Comparison of ENCODE assay signal across 8 cellular contexts in the genomic region with DNA sequence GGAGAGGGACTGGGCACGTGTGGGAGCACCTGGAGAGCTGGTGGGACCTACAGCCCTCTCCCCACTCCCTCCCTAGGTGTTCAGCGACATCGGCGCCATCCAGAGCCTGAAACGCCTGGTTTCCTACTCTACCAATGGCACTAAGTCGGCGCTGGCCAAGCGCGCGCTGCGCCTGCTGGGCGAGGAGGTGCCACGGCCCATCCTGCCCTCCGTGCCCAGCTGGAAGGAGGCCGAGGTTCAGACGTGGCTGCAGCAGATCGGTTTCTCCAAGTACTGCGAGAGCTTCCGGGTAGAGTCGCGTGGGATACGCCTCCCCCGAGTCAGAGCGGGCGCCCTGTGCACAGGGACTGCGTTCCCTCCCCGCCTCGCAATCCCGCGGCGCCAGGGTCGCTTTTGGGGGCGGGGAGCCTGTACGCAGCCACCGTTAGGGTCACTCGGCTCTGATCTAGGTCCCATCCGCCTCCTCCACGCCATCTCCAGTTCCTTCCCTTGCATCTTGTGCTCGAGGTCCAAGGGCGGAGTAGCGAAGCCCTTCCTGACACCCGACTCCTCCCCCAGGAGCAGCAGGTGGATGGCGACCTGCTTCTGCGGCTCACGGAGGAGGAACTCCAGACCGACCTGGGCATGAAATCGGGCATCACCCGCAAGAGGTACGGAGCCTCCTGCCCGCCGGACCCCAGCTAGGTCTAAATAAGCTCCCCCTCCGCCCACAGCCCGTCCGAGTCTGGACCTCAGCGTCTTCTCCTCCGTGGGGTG. TPM values are rescaled to one million over a fixed set of nuclear protein-coding genes. Genes with fewer than 3 reads are reported as not detected.
DNase-seq lines count a peak whose midpoint lies in the region; ATAC-seq and TF ChIP-seq lines count a peak whose summit lies in the region.

No MANE protein-coding gene starts in this region.

- peak; percentile 53 to 59 for DNase-seq in activated CD4-positive, alpha-beta T cell treated with anti-CD3 and anti-CD28 coated beads for 4 hours
- peak; percentile 37 to 41 (median 40) for DNase-seq in effector memory CD8-positive, alpha-beta T cell
- peak; percentile 57 to 85 for DNase-seq in suprapubic skin (ENCODE audit: low spot score in 2 of 2)
- no peak for DNase-seq in brain microvascular endothelial cell
- no peak for DNase-seq in HuH-7 (ENCODE audit: low spot score)

- H3K36me3 Mint-ChIP-seq in effector memory CD8-positive, alpha-beta T cell (ENCODE audit: insufficient read depth) = peaks cover 8% of the 10 kb centered on the region
- peaks cover 32% of the 10 kb centered on the region for H3K36me3 Mint-ChIP-seq in nephron (ENCODE audit: low read depth)

- no peaks in the 10 kb centered on the region for H3K9me3 Mint-ChIP-seq in effector memory CD8-positive, alpha-beta T cell
- H3K9me3 Mint-ChIP-seq in nephron = no peaks in the 10 kb centered on the region

- peaks cover 18% of the 10 kb centered on the region in 2 donors for H3K4me1 Mint-ChIP-seq in effector memory CD8-positive, alpha-beta T cell (ENCODE audit: low read depth in 2 of 2)
- H3K4me1 Mint-ChIP-seq in nephron = no peaks in the 10 kb centered on the region

- H3K27ac Mint-ChIP-seq in effector memory CD8-positive, alpha-beta T cell = peak overlapping the region; percentile 51 to 76
- no peak overlapping the region for H3K27ac Mint-ChIP-seq in nephron

- TF ChIP-seq EP300 in suprapubic skin (IDR thresholded peaks at IDR 0.05) = no peak

- in situ Hi-C loops in GM18951 (cut with MboI; ENCODE audit: low sequenced_read_pairs, unreplicated experiment) = no loop called here
- in situ Hi-C loops in brain microvascular endothelial cell (cut with HindIII; ENCODE audit: low pct_ligation_motif_present, low sequenced_read_pairs) = no loop called here

- WGBS in suprapubic skin = 22% methylated on average over 15 of the region's 56 CpGs

- TF ChIP-seq POLR2A in GM18951 (IDR thresholded peaks at IDR 0.05; ENCODE audit: extremely low read depth, insufficient read depth, insufficient read length) (peak; percentile 68), suprapubic skin (IDR thresholded peaks at IDR 0.05) (no peak)

- H3K27me3 ChIP-seq in HUES48 (ENCODE audit: control insufficient read depth, insufficient read depth, low read length) (peaks cover 67% of the 10 kb centered on the region), suprapubic skin (no peaks in the 10 kb centered on the region), brain microvascular endothelial cell (replicated peaks) (peaks cover 6% of the 10 kb centered on the region)

- H3K36me3 ChIP-seq in HUES48 (ENCODE audit: control insufficient read depth, insufficient read depth, low read length) (peaks cover 3% of the 10 kb centered on the region; the same call in 1 of the 2 replicates), suprapubic skin (peaks cover 17% of the 10 kb centered on the region), brain microvascular endothelial cell (replicated peaks) (no peaks in the 10 kb centered on the region)

- H3K27me3 Mint-ChIP-seq in effector memory CD8-positive, alpha-beta T cell = no peaks in the 10 kb centered on the region
- peaks cover 65% of the 10 kb centered on the region for H3K27me3 Mint-ChIP-seq in nephron (ENCODE audit: low read depth)

- H3K9me3 ChIP-seq in HUES48 (ENCODE audit: control insufficient read depth, insufficient read depth, low read length) (no peaks in the 10 kb centered on the region), suprapubic skin (no peaks in the 10 kb centered on the region)

- H3K27ac ChIP-seq in HUES48 (ENCODE audit: low read depth, low read length) = no peak overlapping the region
- H3K27ac ChIP-seq in suprapubic skin = peak overlapping the region; percentile 44
- H3K27ac ChIP-seq in brain microvascular endothelial cell = no peak overlapping the region

- ATAC-seq in effector memory CD8-positive, alpha-beta T cell (replicated peaks) = peak; percentile 95

- TF ChIP-seq CTCF in nephron (IDR thresholded peaks at IDR 0.05; ENCODE audit: unreplicated experiment in 3 of 3) (no peak), suprapubic skin (IDR thresholded peaks at IDR 0.05) (no peak), brain microvascular endothelial cell (IDR thresholded peaks at IDR 0.05; ENCODE audit: low read depth, low read length, missing control alignments) (no peak)

- no peaks in the 10 kb centered on the region for H3K4me1 ChIP-seq in HUES48 (ENCODE audit: control insufficient read depth, insufficient read depth, low read length)
- H3K4me1 ChIP-seq in suprapubic skin = peaks cover 33% of the 10 kb centered on the region

- H3K9ac ChIP-seq in HUES48 (ENCODE audit: low read depth, low read length) = no peak overlapping the region

- H3K4me3 ChIP-seq in HUES48 (ENCODE audit: low read depth, low read length) (peak overlapping the region; percentile 66), suprapubic skin (peak overlapping the region; percentile 62), brain microvascular endothelial cell (ENCODE audit: low read depth, low read length) (no peak overlapping the region)

- peak overlapping the region; percentile 84 to 94 for H3K4me3 Mint-ChIP-seq in effector memory CD8-positive, alpha-beta T cell
- peak overlapping the region; percentile 54 to 66 (median 63) for H3K4me3 Mint-ChIP-seq in nephron

RNA-seq across cellular contexts. Expression of gene SARM1, which starts 13.0 kb away (rescaled TPM):
- total RNA-seq in suprapubic skin = 10 to 100 TPM in 2 of 4 donors, 1 to 10 TPM in 2; 4.0 to 17.7 (median 11.6) TPM

RNA-seq across cellular contexts. Expression of gene VTN, which starts 14.4 kb away (rescaled TPM):
- 1 to 10 TPM in 1 of 4 donors, under 1 TPM in 2, not detected in 1; 0.42 to 4.2 (median 0.42) TPM for total RNA-seq in suprapubic skin

RNA-seq across cellular contexts. Expression of gene SEBOX, which starts 19.5 kb away (rescaled TPM):
- not detected for total RNA-seq in suprapubic skin

RNA-seq across cellular contexts. Expression of gene SLC46A1, which starts 21.6 kb away (rescaled TPM):
- 1 to 10 TPM; 2.1 to 8.5 (median 3.5) TPM for total RNA-seq in suprapubic skin

RNA-seq across cellular contexts. Expression of gene POLDIP2, which starts 27.1 kb away (rescaled TPM):
- 100 to 1,000 TPM in 1 of 4 donors, 10 to 100 TPM in 3; 52.9 to 103 (median 86.0) TPM for total RNA-seq in suprapubic skin

Comparison
In these comparisons a context has a peak if more than half of its experiments do, and no peak if none do; other contexts are left out.
1. DNase-seq: peak in activated CD4-positive, alpha-beta T cell treated with anti-CD3 and anti-CD28 coated beads for 4 hours (2 of 2), effector memory CD8-positive, alpha-beta T cell (3 of 3) and suprapubic skin (2 of 2); none in brain microvascular endothelial cell (single experiment) and HuH-7 (single experiment).
2. H3K27ac Mint-ChIP-seq: peak in effector memory CD8-positive, alpha-beta T cell (2 of 2); none in nephron (0 of 3).